In the genomic region with DNA sequence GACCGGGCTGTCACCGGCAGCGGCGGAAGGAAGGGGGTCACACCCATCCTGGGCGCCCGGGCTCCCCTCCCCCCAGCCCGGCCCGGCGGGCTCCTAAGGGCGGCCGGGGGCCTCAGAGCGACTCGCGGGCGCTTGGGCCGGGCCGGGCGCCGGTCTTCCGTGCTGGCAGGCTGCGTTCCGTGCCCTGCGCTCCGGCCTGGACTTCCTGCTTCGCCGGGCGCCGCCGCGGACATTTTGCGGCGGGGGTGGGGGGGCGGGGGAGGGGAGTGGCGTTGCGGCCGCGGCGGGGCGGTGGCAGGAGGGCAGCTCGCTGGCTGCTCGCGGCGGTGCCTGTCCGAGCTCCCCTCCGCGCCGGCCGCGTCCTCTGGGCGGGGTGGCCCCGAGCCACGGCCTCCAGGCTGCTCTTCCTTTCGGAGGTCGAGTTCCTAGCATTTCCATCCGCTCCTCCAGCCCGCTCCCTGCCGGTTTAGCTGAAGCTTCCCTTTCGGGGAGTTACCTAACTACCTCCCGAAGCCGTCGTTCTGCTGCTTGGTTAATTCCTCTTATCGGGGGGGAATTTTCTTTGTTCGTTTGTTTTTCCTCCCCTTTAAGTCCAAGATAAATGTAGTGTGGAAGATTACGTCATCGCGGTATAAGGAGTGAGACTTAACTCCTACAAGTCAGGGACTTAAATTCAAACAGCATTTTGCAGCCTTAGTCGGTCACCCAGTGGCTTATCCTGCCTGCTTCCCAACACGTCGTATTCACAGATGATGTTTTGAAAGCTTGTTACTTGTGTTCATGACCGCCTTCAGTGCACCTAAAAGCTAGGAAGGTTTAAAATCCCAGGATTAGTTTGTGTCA, we compare ENCODE assay signal across 9 cellular contexts. TPM values are rescaled to one million over a fixed set of nuclear protein-coding genes. Genes with fewer than 3 reads are reported as not detected.
A peak's percentile ranks its signal among the peaks of the same experiment; 100 is the strongest.
DNase-seq lines count a peak whose midpoint lies in the region; ATAC-seq and TF ChIP-seq lines count a peak whose summit lies in the region.
"Had no signal": no experiment of that assay in that cellular context is flagged by ENCODE, and none has a peak within 500 bp of the region (broad histone marks: within the 10 kb centered on the region; RNA-seq: fewer than 3 reads in every experiment).

No MANE protein-coding gene starts in this region.

- H3K9me3 Mint-ChIP-seq in natural killer cell, result no peaks in the 10 kb centered on the region

- TF ChIP-seq CTCF in PC-3 (conservative IDR thresholded peaks at IDR 0.05; ENCODE audit: low read depth, low read length) (no peak), fibroblast of the aortic adventitia (IDR thresholded peaks at IDR 0.05; ENCODE audit: insufficient read depth, low read length) (no peak), natural killer cell (IDR thresholded peaks at IDR 0.05) (no peak), testis (IDR thresholded peaks at IDR 0.05) (no peak)

- H3K36me3 ChIP-seq in BLaER1 treated with 17β-estradiol and CSF1 and Interleukin-3, amounts not matched to agents 10 nM and 100 nM, result peaks cover 16 to 44% (median 33%) of the 10 kb centered on the region in 11 experiments
- peaks cover 22% of the 10 kb centered on the region; the same call in 1 of the 2 replicates for H3K36me3 ChIP-seq in PC-3 (ENCODE audit: low read depth, low read length)
- H3K36me3 ChIP-seq in testis (ENCODE audit: low read depth, missing control alignments), result no peaks in the 10 kb centered on the region

- peak overlapping the region; percentile 97 for H3K4me3 Mint-ChIP-seq in natural killer cell

- no peaks in the 10 kb centered on the region for H3K36me3 Mint-ChIP-seq in natural killer cell

- H3K79me2 ChIP-seq in PC-3 (ENCODE audit: low read length), result peaks cover 53% of the 10 kb centered on the region

- DNase-seq in PC-3 (peak; percentile 41), fibroblast of the aortic adventitia (ENCODE audit: low read depth) (peak; percentile 83), natural killer cell (peak; percentile 67), testis (peak; percentile 41)
- peak; percentile 21 for DNase-seq in activated T-helper 9 cell treated with anti-CD3 and anti-CD28 coated beads, Interleukin-2, amount 50 U/mL, for 16 hours (ENCODE audit: low read depth)

- 0 to 1% methylated on average over 24 to 38 of the region's 70 CpGs for WGBS in testis, 2 donors

- intact Hi-C loops in PC-3 (cut with micrococcal nuclease) (no loop called here), natural killer cell (cut with micrococcal nuclease) (loop anchor here (5.0 kb wide), 1 partner anchor 34 kb away; no protein-coding TSS in a partner anchor), testis (cut with DNase I; ENCODE audit: low total_unique reads) (no loop called here)

- ATAC-seq in GM19372 (IDR thresholded peaks at IDR 0.05; ENCODE audit: low read depth, unreplicated experiment) (peak; percentile 39), HG03520 (IDR thresholded peaks at IDR 0.05; ENCODE audit: unreplicated experiment) (peak; percentile 29), PC-3 (peak; percentile 45), natural killer cell (peak; percentile 42 to 65 (median 50))

- CTCF ChIA-PET in PC-3 (lab: Charles Lee), result no interaction called here

- H4K20me1 ChIP-seq in BLaER1 treated with 17β-estradiol and CSF1 and Interleukin-3, amounts not matched to agents 10 nM and 100 nM, result peaks cover 49 to 51% (median 51%) of the 10 kb centered on the region in 11 experiments
- H4K20me1 ChIP-seq in PC-3 (ENCODE audit: low read length), result peaks cover 47% of the 10 kb centered on the region

- H3K4me3 ChIP-seq in BLaER1 treated with 17β-estradiol and CSF1 and Interleukin-3, amounts not matched to agents 10 nM and 100 nM, result peak overlapping the region; percentile 71 to 92 (median 85)
- peak overlapping the region; percentile 98 for H3K4me3 ChIP-seq in PC-3 (ENCODE audit: low read length)
- H3K4me3 ChIP-seq in fibroblast of the aortic adventitia (ENCODE audit: low read depth, low read length), result peak overlapping the region; percentile 92
- peak overlapping the region; percentile 91 to 99 for H3K4me3 ChIP-seq in testis

- TSS peak; percentile 57 for BruUV-seq in PC-3 (replicated peaks; lab: Mats Ljungman, UMichigan)

- H3K9me2 ChIP-seq in PC-3 (replicated peaks; ENCODE audit: low read length), result no peaks in the 10 kb centered on the region

- TF ChIP-seq POLR2A in testis (IDR thresholded peaks at IDR 0.05), result no peak

- H3K4me2 ChIP-seq in BLaER1 treated with 17β-estradiol and CSF1 and Interleukin-3, amounts not matched to agents 10 nM and 100 nM, result peak overlapping the region; percentile 77 to 97 (median 91)
- peak overlapping the region; percentile 91 for H3K4me2 ChIP-seq in PC-3 (ENCODE audit: low read length)

- H3K27ac Mint-ChIP-seq in natural killer cell, result peak overlapping the region; percentile 96

- no peaks in the 10 kb centered on the region for H3F3A ChIP-seq in PC-3 (ENCODE audit: low read length, unreplicated experiment)

- H3K27ac ChIP-seq in BLaER1 treated with 17β-estradiol and CSF1 and Interleukin-3, amounts not matched to agents 10 nM and 100 nM, result peak overlapping the region; percentile 95 to 99 (median 96)
- H3K27ac ChIP-seq in PC-3 (ENCODE audit: low read length) (peak overlapping the region; percentile 85), testis (peak overlapping the region; percentile 95 to 100)

- H3K9me3 ChIP-seq in BLaER1 treated with 17β-estradiol and CSF1 and Interleukin-3, amounts not matched to agents 10 nM and 100 nM (replicated peaks in 1 of 11), result no peaks in the 10 kb centered on the region
- H3K9me3 ChIP-seq in PC-3 (ENCODE audit: low read length) (no peaks in the 10 kb centered on the region), testis (no peaks in the 10 kb centered on the region)

- H2AFZ ChIP-seq in PC-3 (ENCODE audit: low read length), result peak overlapping the region; percentile 98; the same call in 1 of the 2 replicates

- peak overlapping the region; percentile 96 to 99 (median 98) for H3K9ac ChIP-seq in BLaER1 treated with 17β-estradiol and CSF1 and Interleukin-3, amounts not matched to agents 10 nM and 100 nM
- H3K9ac ChIP-seq in PC-3 (ENCODE audit: low read length), result peak overlapping the region; percentile 99

- H3K27me3 ChIP-seq in BLaER1 treated with 17β-estradiol and CSF1 and Interleukin-3, amounts not matched to agents 10 nM and 100 nM, result no peaks in the 10 kb centered on the region
- no peaks in the 10 kb centered on the region for H3K27me3 ChIP-seq in PC-3 (ENCODE audit: low read length)
- no peaks in the 10 kb centered on the region for H3K27me3 ChIP-seq in testis

- H3K4me1 ChIP-seq in BLaER1 treated with 17β-estradiol and CSF1 and Interleukin-3, amounts not matched to agents 10 nM and 100 nM, result peaks cover 42 to 73% (median 58%) of the 10 kb centered on the region in 10 experiments
- H3K4me1 ChIP-seq in PC-3 (ENCODE audit: insufficient read depth, low read length), result peaks cover 32% of the 10 kb centered on the region
- peaks cover 28% of the 10 kb centered on the region for H3K4me1 ChIP-seq in testis

- peaks cover 53 to 64% of the 10 kb centered on the region in 2 donors for H3K4me1 Mint-ChIP-seq in natural killer cell

- H3K27me3 Mint-ChIP-seq in natural killer cell (ENCODE audit: low read depth in 2 of 2), result no peaks in the 10 kb centered on the region

- POLR2A ChIA-PET in PC-3 (lab: Charles Lee; ENCODE audit: unreplicated experiment), result interaction anchor here (0.5 to 0.6 kb wide), 3 partner anchors 17 to 124 kb away, joined by 3 to 14 read pairs (median 3); no protein-coding TSS in a partner anchor

RNA-seq across cellular contexts. Expression of a gene that starts 0.7 kb away (rescaled TPM):
- 212 and 245 TPM in 2 replicates for total RNA-seq in PC-3 (2014; rRNA removed)
- total RNA-seq in fibroblast of the aortic adventitia (ENCODE audit: low replicate concordance), result 253 and 525 TPM in 2 replicates
- total RNA-seq in natural killer cell, result 100 to 1,000 TPM; 454 to 470 (median 463) TPM
- 100 to 1,000 TPM; 139 to 147 TPM for total RNA-seq in testis
- 152 TPM for polyA plus RNA-seq in testis (ENCODE audit: insufficient read depth, low read depth, low replicate concordance)

RNA-seq across cellular contexts. Expression of a gene that starts 51.8 kb away (rescaled TPM):
- total RNA-seq in PC-3 (2014; rRNA removed) (not detected in 2 replicates), fibroblast of the aortic adventitia (ENCODE audit: low replicate concordance) (not detected in 2 replicates), natural killer cell (not detected), testis (not detected)
- polyA plus RNA-seq in testis (ENCODE audit: insufficient read depth, low read depth, low replicate concordance), result not detected
- total RNA-seq: T-helper 2 cell treated with Interferon-gamma antibody and Interleukin-4, amounts not matched to agents 100 ng/mL and 5 ng/mL, for 36 hours had no signal

Comparison
In these comparisons a context has a peak if more than half of its experiments do, and no peak if none do; other contexts are left out.
1. Peak in every context shown above with its lines: DNase-seq, ATAC-seq, H3K4me3 ChIP-seq and H3K27ac ChIP-seq.
2. DNase-seq: peak in every context shown above with its lines; median percentile 83 in fibroblast of the aortic adventitia; 67 in natural killer cell; 41 in PC-3; 41 in testis; 21 in activated T-helper 9 cell treated with anti-CD3 and anti-CD28 coated beads, Interleukin-2, amount 50 U/mL, for 16 hours.